1 cellular context compared by ENCODE assay signal in the genomic region with DNA sequence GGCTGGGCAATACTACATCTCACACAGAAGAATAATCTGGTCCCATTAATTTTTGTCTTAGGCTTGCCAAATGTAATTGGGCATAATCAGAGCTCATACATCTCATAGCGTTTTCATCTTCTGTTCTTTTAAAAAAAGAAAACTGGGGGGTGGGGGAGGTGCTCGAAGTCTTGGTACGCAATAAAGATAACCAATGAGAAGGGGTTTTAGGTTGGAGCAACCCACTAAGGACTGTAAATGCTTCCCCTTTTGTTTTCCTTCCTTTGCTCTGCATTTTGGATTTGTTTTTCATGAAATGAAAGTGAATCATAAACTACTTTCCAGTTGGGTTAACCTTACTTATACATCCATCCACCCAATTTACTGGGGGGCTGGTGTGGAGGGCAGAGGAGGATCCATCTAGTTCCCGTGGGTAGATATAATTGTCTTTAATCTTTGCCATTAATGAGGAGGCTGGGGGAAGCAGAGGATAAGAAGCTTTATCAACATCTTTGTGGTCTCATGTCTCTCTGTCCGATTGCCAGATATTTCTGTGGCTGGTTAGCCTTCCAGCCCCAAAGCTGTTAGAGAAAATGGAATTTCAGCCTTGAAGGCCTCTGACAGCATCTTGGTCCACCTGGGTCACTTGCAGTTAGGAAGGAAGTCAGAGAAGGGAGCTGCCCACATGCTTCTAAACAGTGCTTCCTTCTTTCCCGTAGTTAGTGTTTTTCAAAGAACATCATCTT.
TF ChIP-seq lines count a peak whose summit lies in the region.

No MANE protein-coding gene starts in this region.

TF ChIP-seq in GM23338, 12 proteins besides CTCF, POLR2A, EP300 and RAD21 (continued from another document):
- TF ChIP-seq, protein P1, sequence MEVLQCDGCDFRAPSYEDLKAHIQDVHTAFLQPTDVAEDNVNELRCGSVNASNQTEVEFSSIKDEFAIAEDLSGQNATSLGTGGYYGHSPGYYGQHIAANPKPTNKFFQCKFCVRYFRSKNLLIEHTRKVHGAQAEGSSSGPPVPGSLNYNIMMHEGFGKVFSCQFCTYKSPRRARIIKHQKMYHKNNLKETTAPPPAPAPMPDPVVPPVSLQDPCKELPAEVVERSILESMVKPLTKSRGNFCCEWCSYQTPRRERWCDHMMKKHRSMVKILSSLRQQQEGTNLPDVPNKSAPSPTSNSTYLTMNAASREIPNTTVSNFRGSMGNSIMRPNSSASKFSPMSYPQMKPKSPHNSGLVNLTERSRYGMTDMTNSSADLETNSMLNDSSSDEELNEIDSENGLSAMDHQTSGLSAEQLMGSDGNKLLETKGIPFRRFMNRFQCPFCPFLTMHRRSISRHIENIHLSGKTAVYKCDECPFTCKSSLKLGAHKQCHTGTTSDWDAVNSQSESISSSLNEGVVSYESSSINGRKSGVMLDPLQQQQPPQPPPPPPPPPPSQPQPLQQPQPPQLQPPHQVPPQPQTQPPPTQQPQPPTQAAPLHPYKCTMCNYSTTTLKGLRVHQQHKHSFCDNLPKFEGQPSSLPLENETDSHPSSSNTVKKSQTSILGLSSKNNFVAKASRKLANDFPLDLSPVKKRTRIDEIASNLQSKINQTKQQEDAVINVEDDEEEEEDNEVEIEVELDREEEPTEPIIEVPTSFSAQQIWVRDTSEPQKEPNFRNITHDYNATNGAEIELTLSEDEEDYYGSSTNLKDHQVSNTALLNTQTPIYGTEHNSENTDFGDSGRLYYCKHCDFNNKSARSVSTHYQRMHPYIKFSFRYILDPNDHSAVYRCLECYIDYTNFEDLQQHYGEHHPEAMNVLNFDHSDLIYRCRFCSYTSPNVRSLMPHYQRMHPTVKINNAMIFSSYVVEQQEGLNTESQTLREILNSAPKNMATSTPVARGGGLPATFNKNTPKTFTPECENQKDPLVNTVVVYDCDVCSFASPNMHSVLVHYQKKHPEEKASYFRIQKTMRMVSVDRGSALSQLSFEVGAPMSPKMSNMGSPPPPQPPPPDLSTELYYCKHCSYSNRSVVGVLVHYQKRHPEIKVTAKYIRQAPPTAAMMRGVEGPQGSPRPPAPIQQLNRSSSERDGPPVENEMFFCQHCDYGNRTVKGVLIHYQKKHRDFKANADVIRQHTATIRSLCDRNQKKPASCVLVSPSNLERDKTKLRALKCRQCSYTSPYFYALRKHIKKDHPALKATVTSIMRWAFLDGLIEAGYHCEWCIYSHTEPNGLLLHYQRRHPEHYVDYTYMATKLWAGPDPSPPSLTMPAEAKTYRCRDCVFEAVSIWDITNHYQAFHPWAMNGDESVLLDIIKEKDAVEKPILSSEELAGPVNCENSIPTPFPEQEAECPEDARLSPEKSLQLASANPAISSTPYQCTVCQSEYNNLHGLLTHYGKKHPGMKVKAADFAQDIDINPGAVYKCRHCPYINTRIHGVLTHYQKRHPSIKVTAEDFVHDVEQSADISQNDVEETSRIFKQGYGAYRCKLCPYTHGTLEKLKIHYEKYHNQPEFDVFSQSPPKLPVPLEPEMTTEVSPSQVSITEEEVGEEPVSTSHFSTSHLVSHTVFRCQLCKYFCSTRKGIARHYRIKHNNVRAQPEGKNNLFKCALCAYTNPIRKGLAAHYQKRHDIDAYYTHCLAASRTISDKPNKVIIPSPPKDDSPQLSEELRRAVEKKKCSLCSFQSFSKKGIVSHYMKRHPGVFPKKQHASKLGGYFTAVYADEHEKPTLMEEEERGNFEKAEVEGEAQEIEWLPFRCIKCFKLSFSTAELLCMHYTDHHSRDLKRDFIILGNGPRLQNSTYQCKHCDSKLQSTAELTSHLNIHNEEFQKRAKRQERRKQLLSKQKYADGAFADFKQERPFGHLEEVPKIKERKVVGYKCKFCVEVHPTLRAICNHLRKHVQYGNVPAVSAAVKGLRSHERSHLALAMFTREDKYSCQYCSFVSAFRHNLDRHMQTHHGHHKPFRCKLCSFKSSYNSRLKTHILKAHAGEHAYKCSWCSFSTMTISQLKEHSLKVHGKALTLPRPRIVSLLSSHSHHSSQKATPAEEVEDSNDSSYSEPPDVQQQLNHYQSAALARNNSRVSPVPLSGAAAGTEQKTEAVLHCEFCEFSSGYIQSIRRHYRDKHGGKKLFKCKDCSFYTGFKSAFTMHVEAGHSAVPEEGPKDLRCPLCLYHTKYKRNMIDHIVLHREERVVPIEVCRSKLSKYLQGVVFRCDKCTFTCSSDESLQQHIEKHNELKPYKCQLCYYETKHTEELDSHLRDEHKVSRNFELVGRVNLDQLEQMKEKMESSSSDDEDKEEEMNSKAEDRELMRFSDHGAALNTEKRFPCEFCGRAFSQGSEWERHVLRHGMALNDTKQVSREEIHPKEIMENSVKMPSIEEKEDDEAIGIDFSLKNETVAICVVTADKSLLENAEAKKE (CRISPR knock-in tag; IDR thresholded peaks at IDR 0.05): no peak
- TF ChIP-seq, protein P2, sequence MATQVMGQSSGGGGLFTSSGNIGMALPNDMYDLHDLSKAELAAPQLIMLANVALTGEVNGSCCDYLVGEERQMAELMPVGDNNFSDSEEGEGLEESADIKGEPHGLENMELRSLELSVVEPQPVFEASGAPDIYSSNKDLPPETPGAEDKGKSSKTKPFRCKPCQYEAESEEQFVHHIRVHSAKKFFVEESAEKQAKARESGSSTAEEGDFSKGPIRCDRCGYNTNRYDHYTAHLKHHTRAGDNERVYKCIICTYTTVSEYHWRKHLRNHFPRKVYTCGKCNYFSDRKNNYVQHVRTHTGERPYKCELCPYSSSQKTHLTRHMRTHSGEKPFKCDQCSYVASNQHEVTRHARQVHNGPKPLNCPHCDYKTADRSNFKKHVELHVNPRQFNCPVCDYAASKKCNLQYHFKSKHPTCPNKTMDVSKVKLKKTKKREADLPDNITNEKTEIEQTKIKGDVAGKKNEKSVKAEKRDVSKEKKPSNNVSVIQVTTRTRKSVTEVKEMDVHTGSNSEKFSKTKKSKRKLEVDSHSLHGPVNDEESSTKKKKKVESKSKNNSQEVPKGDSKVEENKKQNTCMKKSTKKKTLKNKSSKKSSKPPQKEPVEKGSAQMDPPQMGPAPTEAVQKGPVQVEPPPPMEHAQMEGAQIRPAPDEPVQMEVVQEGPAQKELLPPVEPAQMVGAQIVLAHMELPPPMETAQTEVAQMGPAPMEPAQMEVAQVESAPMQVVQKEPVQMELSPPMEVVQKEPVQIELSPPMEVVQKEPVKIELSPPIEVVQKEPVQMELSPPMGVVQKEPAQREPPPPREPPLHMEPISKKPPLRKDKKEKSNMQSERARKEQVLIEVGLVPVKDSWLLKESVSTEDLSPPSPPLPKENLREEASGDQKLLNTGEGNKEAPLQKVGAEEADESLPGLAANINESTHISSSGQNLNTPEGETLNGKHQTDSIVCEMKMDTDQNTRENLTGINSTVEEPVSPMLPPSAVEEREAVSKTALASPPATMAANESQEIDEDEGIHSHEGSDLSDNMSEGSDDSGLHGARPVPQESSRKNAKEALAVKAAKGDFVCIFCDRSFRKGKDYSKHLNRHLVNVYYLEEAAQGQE (IDR thresholded peaks at IDR 0.05; ENCODE audit: unreplicated experiment): no peak
- TF ChIP-seq ZNF331 (CRISPR knock-in tag; IDR thresholded peaks at IDR 0.05; ENCODE audit: low read depth) (no peak), JUNB (IDR thresholded peaks at IDR 0.05; ENCODE audit: unreplicated experiment) (no peak), EZH2phosphoT487 (IDR thresholded peaks at IDR 0.05; ENCODE audit: unreplicated experiment) (no peak), POLR2AphosphoS5 (IDR thresholded peaks at IDR 0.05; ENCODE audit: low read depth) (no peak), EZH2 (IDR thresholded peaks at IDR 0.05; ENCODE audit: low read depth, unreplicated experiment) (no peak), NANOG (IDR thresholded peaks at IDR 0.05; ENCODE audit: borderline replicate concordance) (no peak), CREB1 (CRISPR knock-in tag; IDR thresholded peaks at IDR 0.05; ENCODE audit: low read depth) (no peak), ZNF114 (CRISPR knock-in tag; IDR thresholded peaks at IDR 0.05) (no peak)
- TF ChIP-seq, protein P3, sequence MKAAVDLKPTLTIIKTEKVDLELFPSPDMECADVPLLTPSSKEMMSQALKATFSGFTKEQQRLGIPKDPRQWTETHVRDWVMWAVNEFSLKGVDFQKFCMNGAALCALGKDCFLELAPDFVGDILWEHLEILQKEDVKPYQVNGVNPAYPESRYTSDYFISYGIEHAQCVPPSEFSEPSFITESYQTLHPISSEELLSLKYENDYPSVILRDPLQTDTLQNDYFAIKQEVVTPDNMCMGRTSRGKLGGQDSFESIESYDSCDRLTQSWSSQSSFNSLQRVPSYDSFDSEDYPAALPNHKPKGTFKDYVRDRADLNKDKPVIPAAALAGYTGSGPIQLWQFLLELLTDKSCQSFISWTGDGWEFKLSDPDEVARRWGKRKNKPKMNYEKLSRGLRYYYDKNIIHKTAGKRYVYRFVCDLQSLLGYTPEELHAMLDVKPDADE (IDR thresholded peaks at IDR 0.05): no peak
